Comparison of ENCODE assay signal across 31 cellular contexts in genomic region chr6:71642793-71643192, GRCh38.
"Had no signal": no experiment of that assay in that cellular context is flagged by ENCODE, and none has a peak within 500 bp of the region (broad histone marks: within the 10 kb centered on the region; RNA-seq: fewer than 3 reads in every experiment).

No MANE protein-coding gene starts in this region.

- H3K4me2 ChIP-seq: neural progenitor cell, smooth muscle cell had no signal

- H3K4me1 ChIP-seq: neural progenitor cell, parathyroid adenoma, psoas muscle, spleen, suprapubic skin, testis, tibial artery, transverse colon, upper lobe of right lung, uterus had no signal

- H3K36me3 ChIP-seq: neural progenitor cell, ovary, spleen, suprapubic skin, tibial artery, transverse colon, upper lobe of right lung, uterus had no signal

- H3K4me3 ChIP-seq: neural progenitor cell, ovary, psoas muscle, skin epidermis, smooth muscle cell, spleen, suprapubic skin, testis, tibial artery, transverse colon, upper lobe of right lung, uterus had no signal

- H3K4me1 Mint-ChIP-seq: natural killer cell; nephron; stimulated activated memory B cell treated with anti-CD40 and anti-IgM and Interleukin-4, amounts not matched to agents 10 μg/mL and 1 μg/mL and 100 μg/mL, for 72 hours; stimulated activated naive CD8-positive, alpha-beta T cell treated with anti-CD3 and anti-CD28 coated beads, Interleukin-15, amount 100 ng/mL, for 72 hours had no signal

- H3K27ac ChIP-seq: neural progenitor cell, ovary, parathyroid adenoma, psoas muscle, skin epidermis, spleen, suprapubic skin, testis, tibial artery, transverse colon, upper lobe of right lung, uterus had no signal

- H3K9me3 ChIP-seq: ovary, psoas muscle, suprapubic skin, testis, transverse colon, upper lobe of right lung, uterus had no signal

- H3K27ac Mint-ChIP-seq: natural killer cell; nephron; neural progenitor cell; progenitor cell of endocrine pancreas; stimulated activated memory B cell treated with anti-CD40 and anti-IgM and Interleukin-4, amounts not matched to agents 10 μg/mL and 1 μg/mL and 100 μg/mL, for 72 hours; stimulated activated naive CD8-positive, alpha-beta T cell treated with anti-CD3 and anti-CD28 coated beads, Interleukin-15, amount 100 ng/mL, for 72 hours; type B pancreatic cell had no signal

- H3K36me3 Mint-ChIP-seq: natural killer cell; neural progenitor cell; stimulated activated memory B cell treated with anti-CD40 and anti-IgM and Interleukin-4, amounts not matched to agents 10 μg/mL and 1 μg/mL and 100 μg/mL, for 72 hours; type B pancreatic cell had no signal

- H3K9ac ChIP-seq: neural progenitor cell, parathyroid adenoma had no signal

- H3K4me3 Mint-ChIP-seq: natural killer cell; nephron; neural progenitor cell; stimulated activated memory B cell treated with anti-CD40 and anti-IgM and Interleukin-4, amounts not matched to agents 10 μg/mL and 1 μg/mL and 100 μg/mL, for 72 hours; stimulated activated naive CD8-positive, alpha-beta T cell treated with anti-CD3 and anti-CD28 coated beads, Interleukin-15, amount 100 ng/mL, for 72 hours; type B pancreatic cell had no signal

- H3K79me2 ChIP-seq: parathyroid adenoma had no signal

- H3K27me3 Mint-ChIP-seq: progenitor cell of endocrine pancreas; stimulated activated memory B cell treated with anti-CD40 and anti-IgM and Interleukin-4, amounts not matched to agents 10 μg/mL and 1 μg/mL and 100 μg/mL, for 72 hours; stimulated activated naive CD8-positive, alpha-beta T cell treated with anti-CD3 and anti-CD28 coated beads, Interleukin-15, amount 100 ng/mL, for 72 hours; type B pancreatic cell had no signal

- H3K9me3 Mint-ChIP-seq: neural progenitor cell; stimulated activated memory B cell treated with anti-CD40 and anti-IgM and Interleukin-4, amounts not matched to agents 10 μg/mL and 1 μg/mL and 100 μg/mL, for 72 hours; type B pancreatic cell had no signal

- H2AFZ ChIP-seq: neural progenitor cell, parathyroid adenoma had no signal

- DNase-seq: natural killer cell; occipital lobe; ovary; posterior cingulate gyrus; psoas muscle; right cardiac atrium; spleen; stimulated activated CD4-positive, alpha-beta T cell treated with anti-CD3 and anti-CD28 coated beads, Interleukin-12 subunit alpha, Interleukin-12 subunit beta, amount 100 ng/mL, for 4 hours; stimulated activated CD4-positive, alpha-beta T cell treated with anti-CD3 and anti-CD28 coated beads, Interleukin-1b, Interleukin-23, amount 100 ng/mL, for 48 hours; stimulated activated CD4-positive, alpha-beta T cell treated with anti-CD3 and anti-CD28 coated beads, Interleukin-4, amount 100 ng/mL, for 1 hour; stimulated activated CD4-positive, alpha-beta T cell treated with anti-CD3 and anti-CD28 coated beads, Interleukin-4, amount 100 ng/mL, for 4 hours; stimulated activated CD8-positive, alpha-beta memory T cell treated with anti-CD3 and anti-CD28 coated beads, Interleukin-4, amount 100 ng/mL, for 48 hours; stimulated activated naive CD4-positive, alpha-beta T cell; stimulated activated naive CD8-positive, alpha-beta T cell treated with anti-CD3 and anti-CD28 coated beads, Interleukin-15, amount 100 ng/mL, for 72 hours; stimulated activated naive CD8-positive, alpha-beta T cell treated with anti-CD3 and anti-CD28 coated beads, Interleukin-15, Interleukin-2, amounts not matched to agents 100 U/mL and 50 U/mL, for 24 hours; substantia nigra; testis; tibial artery; transverse colon; upper lobe of right lung; uterus had no signal

- ATAC-seq: natural killer cell; psoas muscle; right cardiac atrium; sciatic nerve; stimulated activated memory B cell treated with anti-CD40 and anti-IgM and Interleukin-4, amounts not matched to agents 10 μg/mL and 1 μg/mL and 100 μg/mL, for 72 hours; stimulated activated naive CD8-positive, alpha-beta T cell treated with anti-CD3 and anti-CD28 coated beads, Interleukin-15, amount 100 ng/mL, for 72 hours; stimulated activated naive CD8-positive, alpha-beta T cell treated with anti-CD3 and anti-CD28 coated beads, Interleukin-15, Interleukin-2, amounts not matched to agents 100 U/mL and 50 U/mL, for 24 hours; upper lobe of right lung had no signal

- H3K27me3 ChIP-seq: neural progenitor cell, ovary, spleen, suprapubic skin, testis, tibial artery, transverse colon, upper lobe of right lung, uterus had no signal
